Comparison of ENCODE assay signal across 32 cellular contexts in genomic region chr5:39670955-39671354, GRCh38.
"Had no signal": no experiment of that assay in that cellular context is flagged by ENCODE, and none has a peak within 500 bp of the region (broad histone marks: within the 10 kb centered on the region; RNA-seq: fewer than 3 reads in every experiment).

No MANE protein-coding gene starts in this region.

- H3K27me3 Mint-ChIP-seq: activated naive CD4-positive, alpha-beta T cell treated with anti-CD3 and anti-CD28 coated beads, Interleukin-2, amount 10 ng/mL, durations not matched to agents 7 days and 5 days; activated naive CD8-positive, alpha-beta T cell had no signal

- H2AFZ ChIP-seq: PC-9 had no signal

- H3K36me3 Mint-ChIP-seq: activated naive CD4-positive, alpha-beta T cell treated with anti-CD3 and anti-CD28 coated beads, Interleukin-2, amount 10 ng/mL, durations not matched to agents 7 days and 5 days; activated naive CD8-positive, alpha-beta T cell had no signal

- H3K27ac Mint-ChIP-seq: activated CD4-positive, alpha-beta T cell treated with anti-CD3 and anti-CD28 coated beads for 36 hours; activated CD4-positive, alpha-beta T cell treated with anti-CD3 and anti-CD28 coated beads, Interleukin-2, amount 10 ng/mL, durations not matched to agents 7 days and 5 days; activated CD8-positive, alpha-beta T cell treated with anti-CD3 and anti-CD28 coated beads, Interleukin-2, amount 10 ng/mL, durations not matched to agents 7 days and 5 days; activated naive CD4-positive, alpha-beta T cell treated with anti-CD3 and anti-CD28 coated beads, Interleukin-2, amount 10 ng/mL, durations not matched to agents 7 days and 5 days; activated naive CD8-positive, alpha-beta T cell; activated naive CD8-positive, alpha-beta T cell treated with anti-CD3 and anti-CD28 coated beads, Interleukin-2, amount 50 U/mL, for 24 hours; activated T-cell treated with anti-CD3 and anti-CD28 coated beads, Interleukin-2, amount 50 U/mL, for 24 hours had no signal

- H3K9me3 ChIP-seq: MG63 had no signal

- H3K4me3 ChIP-seq: MG63, PC-9 had no signal

- H3K27ac ChIP-seq: brain microvascular endothelial cell, PC-9 had no signal

- H3K27me3 ChIP-seq: brain microvascular endothelial cell, MG63 had no signal

- DNase-seq: activated CD4-positive, alpha-beta T cell treated with anti-CD3 and anti-CD28 coated beads for 36 hours; activated CD4-positive, alpha-beta T cell treated with anti-CD3 and anti-CD28 coated beads, Interleukin-2, amount 10 ng/mL, durations not matched to agents 7 days and 5 days; activated CD4-positive, alpha-beta T cell treated with anti-CD3 and anti-CD28 coated beads, Interleukin-2, amount 50 U/mL, for 48 hours; activated CD8-positive, alpha-beta T cell treated with anti-CD3 and anti-CD28 coated beads, Interleukin-2, amount 10 ng/mL, durations not matched to agents 7 days and 5 days; activated effector memory CD4-positive, alpha-beta T cell treated with Interleukin-2 at 50 U/mL for 16 hours; activated naive CD4-positive, alpha-beta T cell treated with anti-CD3 and anti-CD28 coated beads, Interleukin-2, amount 10 ng/mL, durations not matched to agents 7 days and 5 days; activated naive CD8-positive, alpha-beta T cell treated with anti-CD3 and anti-CD28 coated beads, Interleukin-2, amount 50 U/mL, for 24 hours; activated T-cell treated with anti-CD3 and anti-CD28 coated beads, Interleukin-2, amount 50 U/mL, for 24 hours; anterior cingulate cortex; brain microvascular endothelial cell; central memory CD4-positive, alpha-beta T cell; Kasumi-1; KG1; MG63; NCI-H1092; NCI-H1436 treated with DMSO at 0.1 percent for 48 hours; NCI-H187; NCI-H2029 treated with DMSO at 0.1 percent for 48 hours; NCI-H2107; NCI-H2171; NCI-H510A; NCI-H526; NCI-H748 treated with DMSO at 0.1 percent for 48 hours; NK-92 treated with Interleukin-12 subunit alpha and Interleukin-12 subunit beta, amount 100 ng/mL, for 24 hours; PC-9; Right ventricle myocardium superior; SW 1271; T-helper 1 cell; T-helper 2 cell; T-helper 9 cell had no signal

- H3K36me3 ChIP-seq: brain microvascular endothelial cell, MG63 had no signal

- H3K4me3 Mint-ChIP-seq: activated CD4-positive, alpha-beta T cell treated with anti-CD3 and anti-CD28 coated beads for 36 hours; activated CD4-positive, alpha-beta T cell treated with anti-CD3 and anti-CD28 coated beads, Interleukin-2, amount 10 ng/mL, durations not matched to agents 7 days and 5 days; activated CD8-positive, alpha-beta T cell treated with anti-CD3 and anti-CD28 coated beads, Interleukin-2, amount 10 ng/mL, durations not matched to agents 7 days and 5 days; activated naive CD4-positive, alpha-beta T cell treated with anti-CD3 and anti-CD28 coated beads, Interleukin-2, amount 10 ng/mL, durations not matched to agents 7 days and 5 days; activated naive CD8-positive, alpha-beta T cell; activated naive CD8-positive, alpha-beta T cell treated with anti-CD3 and anti-CD28 coated beads, Interleukin-2, amount 50 U/mL, for 24 hours; activated T-cell treated with anti-CD3 and anti-CD28 coated beads, Interleukin-2, amount 50 U/mL, for 24 hours had no signal

- H3K4me2 ChIP-seq: PC-9 had no signal

- ATAC-seq: activated CD4-positive, alpha-beta T cell treated with anti-CD3 and anti-CD28 coated beads for 36 hours; activated CD4-positive, CD25-positive, alpha-beta regulatory T cell treated with anti-CD3 and anti-CD28 coated beads, Interleukin-2, amount 50 U/mL, for 24 hours; activated CD8-positive, alpha-beta T cell treated with anti-CD3 and anti-CD28 coated beads, Interleukin-2, amount 10 ng/mL, durations not matched to agents 7 days and 5 days; activated naive CD8-positive, alpha-beta T cell treated with anti-CD3 and anti-CD28 coated beads, Interleukin-2, amount 50 U/mL, for 24 hours had no signal

- H3K9me3 Mint-ChIP-seq: activated CD4-positive, alpha-beta T cell treated with anti-CD3 and anti-CD28 coated beads, Interleukin-2, amount 10 ng/mL, durations not matched to agents 7 days and 5 days; activated naive CD4-positive, alpha-beta T cell treated with anti-CD3 and anti-CD28 coated beads, Interleukin-2, amount 10 ng/mL, durations not matched to agents 7 days and 5 days; activated naive CD8-positive, alpha-beta T cell treated with anti-CD3 and anti-CD28 coated beads, Interleukin-2, amount 50 U/mL, for 24 hours; activated T-cell treated with anti-CD3 and anti-CD28 coated beads, Interleukin-2, amount 50 U/mL, for 24 hours had no signal

- H3K4me1 Mint-ChIP-seq: activated CD4-positive, alpha-beta T cell treated with anti-CD3 and anti-CD28 coated beads for 36 hours; activated CD4-positive, alpha-beta T cell treated with anti-CD3 and anti-CD28 coated beads, Interleukin-2, amount 10 ng/mL, durations not matched to agents 7 days and 5 days; activated naive CD4-positive, alpha-beta T cell treated with anti-CD3 and anti-CD28 coated beads, Interleukin-2, amount 10 ng/mL, durations not matched to agents 7 days and 5 days; activated naive CD8-positive, alpha-beta T cell treated with anti-CD3 and anti-CD28 coated beads, Interleukin-2, amount 50 U/mL, for 24 hours had no signal
